In genomic region chr6:16306334-16306733, GRCh38 we compare ENCODE assay signal across 30 cellular contexts.
DNase-seq lines count a peak whose midpoint lies in the region; ATAC-seq, FAIRE-seq and TF ChIP-seq lines count a peak whose summit lies in the region.
"Had no signal": no experiment of that assay in that cellular context is flagged by ENCODE, and none has a peak within 500 bp of the region (broad histone marks: within the 10 kb centered on the region; RNA-seq: fewer than 3 reads in every experiment).

No MANE protein-coding gene starts in this region.

- H4K20me1 ChIP-seq in GM12878 (ENCODE audit: control insufficient read depth, insufficient read depth) (no peaks in the 10 kb centered on the region), neural progenitor cell (ENCODE audit: low read depth) (no peaks in the 10 kb centered on the region)

- peak overlapping the region; percentile 88 for H3K4me2 ChIP-seq in GM12878 (ENCODE audit: control insufficient read depth, insufficient read depth)
- H3K4me2 ChIP-seq in neural progenitor cell: no peak overlapping the region
- H3K4me2 ChIP-seq: A549 had no signal

- H3K4me1 ChIP-seq in CD4-positive, CD25-positive, alpha-beta regulatory T cell (ENCODE audit: control insufficient read depth, insufficient read depth, low read length, poor library complexity, severe bottlenecking): no peaks in the 10 kb centered on the region
- H3K4me1 ChIP-seq in GM12878 (ENCODE audit: control insufficient read depth, insufficient read depth, low read length): peaks cover 29% of the 10 kb centered on the region
- peaks cover 10% of the 10 kb centered on the region for H3K4me1 ChIP-seq in neural progenitor cell
- H3K4me1 ChIP-seq: A549, ascending aorta, esophagus muscularis mucosa, foreskin keratinocyte, sigmoid colon, testis, vagina had no signal

- H3K9ac ChIP-seq in GM12878 (ENCODE audit: control insufficient read depth, insufficient read depth, low read length) (no peak overlapping the region), neural progenitor cell (no peak overlapping the region)

- 25% methylated on average over 20 of the region's 20 CpGs for WGBS in GM12878 (ENCODE audit: insufficient coverage, insufficient replicate concordance, low lambda C conversion rate, missing lambda C conversion rate)

- no peaks in the 10 kb centered on the region for H3K79me2 ChIP-seq in GM12878 (ENCODE audit: control insufficient read depth, insufficient read depth, low read length)
- H3K79me2 ChIP-seq in neural progenitor cell (ENCODE audit: low read depth): no peaks in the 10 kb centered on the region

- BruUV-seq in GM12878 (replicated peaks; lab: Mats Ljungman, UMichigan): TSS peak; percentile 7

- no peak for ATAC-seq in CD4-positive, CD25-positive, alpha-beta regulatory T cell (ENCODE audit: low read depth in 2 of 2)
- ATAC-seq in GM12878 (no peak), GM18519 (IDR thresholded peaks at IDR 0.05; ENCODE audit: low FRiP score, unreplicated experiment) (no peak), SK-N-SH treated with all-trans-retinoic acid at 6 μM for 48 hours (no peak), GM21529 (IDR thresholded peaks at IDR 0.05; ENCODE audit: unreplicated experiment) (no peak)
- ATAC-seq: A549; activated CD4-positive, alpha-beta T cell treated with anti-CD3 and anti-CD28 coated beads for 36 hours; foreskin keratinocyte; heart right ventricle had no signal

- TF ChIP-seq RAD21 in GM12878 (IDR thresholded peaks at IDR 0.05; ENCODE audit: insufficient read depth, low read depth, low read length): no peak

- peaks cover 0 to 10% (median 4%) of the 10 kb centered on the region in 4 donors for H3K4me1 Mint-ChIP-seq in CD4-positive, CD25-positive, alpha-beta regulatory T cell
- H3K4me1 Mint-ChIP-seq in neural progenitor cell: peaks cover 62% of the 10 kb centered on the region

- no peak for TF ChIP-seq EP300 in GM12878 (IDR thresholded peaks at IDR 0.05; ENCODE audit: borderline replicate concordance in 1 of 2, control insufficient read depth in 1 of 2, low read depth in 2 of 2, low read length in 2 of 2)

- in situ Hi-C loops in GM12878 (cut with MboI): no loop called here

- no peak overlapping the region for H3K27ac ChIP-seq in CD4-positive, CD25-positive, alpha-beta regulatory T cell (ENCODE audit: insufficient read depth, low read length, poor library complexity, severe bottlenecking)
- H3K27ac ChIP-seq in GM12878 (ENCODE audit: control insufficient read depth, insufficient read depth): peak overlapping the region; percentile 74; the same call in 1 of the 2 replicates
- H3K27ac ChIP-seq in neural progenitor cell: no peak overlapping the region
- H3K27ac ChIP-seq: A549, ascending aorta, esophagus muscularis mucosa, foreskin keratinocyte, heart right ventricle, sigmoid colon, testis, vagina had no signal

- H2AFZ ChIP-seq in GM12878 (ENCODE audit: control insufficient read depth, low read depth, low read length): no peak overlapping the region
- peak overlapping the region; percentile 31 for H2AFZ ChIP-seq in neural progenitor cell (replicated peaks)

- no peaks in the 10 kb centered on the region for H3F3A ChIP-seq in neural progenitor cell (ENCODE audit: low read depth)

- peaks cover 57% of the 10 kb centered on the region for H3K36me3 ChIP-seq in CD4-positive, CD25-positive, alpha-beta regulatory T cell (ENCODE audit: control insufficient read depth, insufficient read depth, low read length)
- no peaks in the 10 kb centered on the region for H3K36me3 ChIP-seq in H7 (replicated peaks; ENCODE audit: control insufficient read depth, insufficient read depth, low read length)
- H3K36me3 ChIP-seq in GM12878 (ENCODE audit: control insufficient read depth in 2 of 2, insufficient read depth in 2 of 2, low read length in 1 of 2): peaks cover 0 to 12% of the 10 kb centered on the region in 2 experiments; a peak in 2 of 4 replicates
- no peaks in the 10 kb centered on the region for H3K36me3 ChIP-seq in neural progenitor cell

- RAD21 ChIA-PET in GM12878 (lab: Charles Lee; ENCODE audit: unreplicated experiment): interaction anchor here (1.1 to 1.4 kb wide), 2 partner anchors 8 to 16 kb away, joined by 3 to 4 read pairs; no protein-coding TSS in a partner anchor

- H3K9me3 Mint-ChIP-seq in CD4-positive, CD25-positive, alpha-beta regulatory T cell: no peaks in the 10 kb centered on the region
- no peaks in the 10 kb centered on the region for H3K9me3 Mint-ChIP-seq in neural progenitor cell
- H3K9me3 Mint-ChIP-seq: activated naive CD8-positive, alpha-beta T cell treated with anti-CD3 and anti-CD28 coated beads for 36 hours; T-helper 1 cell treated with Interleukin-12 subunit alpha and Interleukin-12 subunit beta and Interleukin-4 antibody, amounts not matched to agents 30 μg/mL and 1 μg/mL, for 36 hours had no signal

- SMC1A ChIA-PET in GM12878 (lab: Charles Lee; ENCODE audit: uncharacterized antibody, unreplicated experiment): interaction anchor here (0.6 kb wide), 1 partner anchor 22 kb away, joined by 3 read pairs; no protein-coding TSS in a partner anchor

- no peak for TF ChIP-seq CTCF in GM12878 (IDR thresholded peaks at IDR 0.05 in 2 of 3, conservative IDR thresholded peaks at IDR 0.05 in 1 of 3; ENCODE audit: control insufficient read depth in 2 of 3, extremely low read depth in 1 of 3, insufficient read depth in 1 of 3, low read depth in 3 of 3, low read length in 3 of 3)
- no peak for TF ChIP-seq CTCF in neural progenitor cell (IDR thresholded peaks at IDR 0.05)

- CTCF ChIA-PET in GM12878 (lab: Yijun Ruan, JAX): interaction anchor here (0.9 to 3.3 kb wide), 5 partner anchors 11 to 457 kb away, joined by 3 to 16 read pairs (median 11); no protein-coding TSS in a partner anchor

- POLR2A ChIA-PET in GM12878 (lab: Charles Lee): interaction anchor here (0.6 kb wide), 1 partner anchor 20 kb away, joined by 3 read pairs; no protein-coding TSS in a partner anchor

- no peaks in the 10 kb centered on the region for H3K27me3 ChIP-seq in CD4-positive, CD25-positive, alpha-beta regulatory T cell (ENCODE audit: control insufficient read depth, insufficient read depth, low read length)
- H3K27me3 ChIP-seq in H7 (ENCODE audit: control insufficient read depth, insufficient read depth, low read length) (peaks cover 1% of the 10 kb centered on the region; the same call in 1 of the 2 replicates), GM12878 (replicated peaks in 1 of 2; ENCODE audit: control insufficient read depth in 2 of 2, insufficient read depth in 2 of 2, low read length in 1 of 2) (no peaks in the 10 kb centered on the region), neural progenitor cell (no peaks in the 10 kb centered on the region)
- H3K27me3 ChIP-seq: ascending aorta, esophagus muscularis mucosa, foreskin keratinocyte, heart right ventricle, sigmoid colon, testis, vagina had no signal

- peaks cover 32% of the 10 kb centered on the region for H3K36me3 Mint-ChIP-seq in CD4-positive, CD25-positive, alpha-beta regulatory T cell
- no peaks in the 10 kb centered on the region for H3K36me3 Mint-ChIP-seq in neural progenitor cell

- no peak for TF ChIP-seq POLR2A in GM12878 (IDR thresholded peaks at IDR 0.05; ENCODE audit: low read depth, low read length)

- no peak overlapping the region for H3K4me3 ChIP-seq in CD4-positive, CD25-positive, alpha-beta regulatory T cell (ENCODE audit: low read depth, low read length)
- H3K4me3 ChIP-seq in H7 (ENCODE audit: insufficient read depth, low read depth, low read length): no peak overlapping the region
- H3K4me3 ChIP-seq in GM12878: 0 out of 2 replicates have a peak overlapping the region, but pooled peaks have one; percentile 53
- H3K4me3 ChIP-seq in neural progenitor cell: no peak overlapping the region
- H3K4me3 ChIP-seq: A549, ascending aorta, esophagus muscularis mucosa, heart right ventricle, sigmoid colon, testis, vagina had no signal

- H3K27ac Mint-ChIP-seq in CD4-positive, CD25-positive, alpha-beta regulatory T cell: peak overlapping the region in 2 of 3 donors; percentile 25 to 53
- no peak overlapping the region for H3K27ac Mint-ChIP-seq in neural progenitor cell
- H3K27ac Mint-ChIP-seq: activated CD4-positive, alpha-beta T cell treated with anti-CD3 and anti-CD28 coated beads for 36 hours; activated naive CD8-positive, alpha-beta T cell treated with anti-CD3 and anti-CD28 coated beads for 36 hours; progenitor cell of endocrine pancreas; T-helper 1 cell treated with Interleukin-12 subunit alpha and Interleukin-12 subunit beta and Interleukin-4 antibody, amounts not matched to agents 30 μg/mL and 1 μg/mL, for 36 hours had no signal

- H3K27me3 Mint-ChIP-seq in CD4-positive, CD25-positive, alpha-beta regulatory T cell: no peaks in the 10 kb centered on the region
- peaks cover 18% of the 10 kb centered on the region for H3K27me3 Mint-ChIP-seq in neural progenitor cell (ENCODE audit: insufficient read depth, low read depth)
- H3K27me3 Mint-ChIP-seq: activated CD4-positive, alpha-beta T cell treated with anti-CD3 and anti-CD28 coated beads for 36 hours; activated naive CD8-positive, alpha-beta T cell treated with anti-CD3 and anti-CD28 coated beads for 36 hours had no signal

- FAIRE-seq in GM12878 (lab: Jason Lieb, UNC): no peak
- FAIRE-seq: A549, G401.6 had no signal

- intact Hi-C loops in GM12878 (cut with micrococcal nuclease; ENCODE audit: unreplicated experiment): loop anchor here (10.0 kb wide), 1 partner anchor 458 kb away; the partner anchor contains the start of gene ATXN1

- H3K4me3 Mint-ChIP-seq in CD4-positive, CD25-positive, alpha-beta regulatory T cell: no peak overlapping the region
- peak overlapping the region; percentile 30 for H3K4me3 Mint-ChIP-seq in neural progenitor cell
- H3K4me3 Mint-ChIP-seq: activated CD4-positive, alpha-beta T cell treated with anti-CD3 and anti-CD28 coated beads for 36 hours; activated naive CD8-positive, alpha-beta T cell treated with anti-CD3 and anti-CD28 coated beads for 36 hours; T-helper 1 cell treated with Interleukin-12 subunit alpha and Interleukin-12 subunit beta and Interleukin-4 antibody, amounts not matched to agents 30 μg/mL and 1 μg/mL, for 36 hours had no signal

- no peak for DNase-seq in CD4-positive, CD25-positive, alpha-beta regulatory T cell
- peak; percentile 60 for DNase-seq in H7
- DNase-seq in GM12878 (ENCODE audit: low read depth, low spot score): no peak
- DNase-seq in neural progenitor cell (ENCODE audit: low spot score): no peak
- no peak for DNase-seq in central memory CD4-positive, alpha-beta T cell
- DNase-seq: activated CD4-positive, alpha-beta T cell treated with anti-CD3 and anti-CD28 coated beads for 36 hours; activated effector memory CD4-positive, alpha-beta T cell treated with anti-CD3 and anti-CD28 coated beads, Interleukin-2, amount 50 U/mL, for 16 hours; activated naive CD8-positive, alpha-beta T cell treated with anti-CD3 and anti-CD28 coated beads for 36 hours; AML-193; cortex of kidney; foreskin keratinocyte; GOT3; heart right ventricle; NCI-H1105 treated with DMSO at 0.1 percent for 48 hours; NCI-H1930; RPMI8226; sigmoid colon; stimulated activated CD4-positive, alpha-beta T cell treated with anti-CD3 and anti-CD28 coated beads, Interleukin-4, amount 100 ng/mL, for 24 hours; stimulated activated naive CD4-positive, alpha-beta T cell; testis had no signal

- no peaks in the 10 kb centered on the region for H3K9me3 ChIP-seq in CD4-positive, CD25-positive, alpha-beta regulatory T cell (ENCODE audit: control insufficient read depth in 2 of 2, low read length in 2 of 2)
- H3K9me3 ChIP-seq in GM12878 (replicated peaks; ENCODE audit: control insufficient read depth, insufficient read depth, low read length): no peaks in the 10 kb centered on the region
- H3K9me3 ChIP-seq in neural progenitor cell (ENCODE audit: low read depth): no peaks in the 10 kb centered on the region
- H3K9me3 ChIP-seq: A549, ascending aorta, esophagus muscularis mucosa, heart right ventricle, sigmoid colon, testis, vagina had no signal
